In the genomic region with DNA sequence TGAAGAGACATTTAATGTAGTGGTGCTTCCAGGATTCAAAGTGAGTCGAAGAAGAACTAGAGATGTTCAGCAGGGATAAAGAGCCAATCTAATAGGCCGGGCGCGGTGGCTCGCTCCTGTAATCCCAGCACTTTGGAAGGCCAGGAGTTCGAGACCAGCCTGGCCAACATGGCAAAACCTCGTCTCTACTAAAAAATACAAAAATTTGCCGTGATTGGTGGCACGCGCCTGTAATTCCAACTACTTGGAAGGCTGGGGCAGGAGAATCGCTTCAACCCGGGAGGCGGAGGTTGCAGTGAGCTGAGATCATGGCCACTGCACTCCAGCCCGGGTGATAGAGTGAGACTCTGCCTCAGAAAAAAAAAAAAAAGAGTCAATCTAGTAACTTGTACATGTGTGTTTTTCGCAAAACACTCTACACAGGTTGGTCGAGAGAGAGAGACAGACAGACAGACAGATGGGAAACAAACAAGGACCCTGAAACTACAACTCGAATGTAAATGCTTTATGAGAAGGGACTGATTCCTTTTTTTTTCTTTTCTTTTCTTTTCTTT, we compare ENCODE assay signal across 8 cellular contexts. TPM values are rescaled to one million over a fixed set of nuclear protein-coding genes. Genes with fewer than 3 reads are reported as not detected.
DNase-seq lines count a peak whose midpoint lies in the region; ATAC-seq and TF ChIP-seq lines count a peak whose summit lies in the region.

No MANE protein-coding gene starts in this region.

- peak overlapping the region; percentile 97 for H3K4me3 ChIP-seq in DOHH2 (ENCODE audit: low read length)
- H3K4me3 ChIP-seq in SJCRH30: peak overlapping the region; percentile 83
- peak overlapping the region; percentile 62 to 94 (median 78) for H3K4me3 ChIP-seq in esophagus squamous epithelium
- H3K4me3 ChIP-seq in trophoblast cell (ENCODE audit: low read depth, low read length): peak overlapping the region; percentile 93

- no peak for TF ChIP-seq POLR2A in esophagus squamous epithelium (IDR thresholded peaks at IDR 0.05)

- H3K36me3 ChIP-seq in DOHH2 (ENCODE audit: control insufficient read depth, low read length) (peaks cover 6% of the 10 kb centered on the region), SJCRH30 (no peaks in the 10 kb centered on the region), esophagus squamous epithelium (peaks cover 0 to 32% (median 0%) of the 10 kb centered on the region in 3 donors), trophoblast cell (ENCODE audit: control insufficient read depth in 1 of 2, insufficient read depth in 2 of 2, low read length in 2 of 2) (peaks cover 3 to 7% of the 10 kb centered on the region in 2 experiments)

- H3K27ac ChIP-seq in DOHH2 (ENCODE audit: low read depth, low read length) (peak overlapping the region; percentile 38), SJCRH30 (peak overlapping the region; percentile 21; the same call in 1 of the 2 replicates), esophagus squamous epithelium (peak overlapping the region; percentile 73 to 96 (median 90)), trophoblast cell (ENCODE audit: low read depth, low read length) (peak overlapping the region; percentile 89)

- H3K4me1 ChIP-seq in DOHH2 (ENCODE audit: control insufficient read depth, low read length): peaks cover 21% of the 10 kb centered on the region
- peaks cover 14% of the 10 kb centered on the region; the same call in 1 of the 2 replicates for H3K4me1 ChIP-seq in SJCRH30
- peaks cover 13 to 43% (median 15%) of the 10 kb centered on the region in 3 donors for H3K4me1 ChIP-seq in esophagus squamous epithelium
- H3K4me1 ChIP-seq in trophoblast cell (ENCODE audit: control insufficient read depth in 1 of 2, insufficient read depth in 2 of 2, low read length in 2 of 2): peaks cover 17 to 22% of the 10 kb centered on the region in 2 experiments

- H3K23ac ChIP-seq in trophoblast cell (ENCODE audit: low read length): no peak overlapping the region

- H3F3A ChIP-seq in DOHH2 (ENCODE audit: control insufficient read depth, insufficient read depth): no peaks in the 10 kb centered on the region

- peak overlapping the region; percentile 28 for H2BK12ac ChIP-seq in trophoblast cell (ENCODE audit: low read length)

- H4K8ac ChIP-seq in trophoblast cell (ENCODE audit: low read depth, low read length): peak overlapping the region; percentile 79

- no peaks in the 10 kb centered on the region for H3K27me3 ChIP-seq in DOHH2 (ENCODE audit: control insufficient read depth, low read length)
- H3K27me3 ChIP-seq in SJCRH30: no peaks in the 10 kb centered on the region
- H3K27me3 ChIP-seq in esophagus squamous epithelium: no peaks in the 10 kb centered on the region
- H3K27me3 ChIP-seq in trophoblast cell (ENCODE audit: insufficient read depth, low read length): no peaks in the 10 kb centered on the region

- TF ChIP-seq CTCF in DOHH2 (IDR thresholded peaks at IDR 0.05; ENCODE audit: low read depth, low read length, poor library complexity, severe bottlenecking) (no peak), esophagus squamous epithelium (IDR thresholded peaks at IDR 0.05) (no peak)

- peak overlapping the region; percentile 57 for H3K14ac ChIP-seq in trophoblast cell (ENCODE audit: low read length)

- ATAC-seq in GM18520 (IDR thresholded peaks at IDR 0.05; ENCODE audit: unreplicated experiment): no peak

- whole genome bisulfite sequencing in esophagus squamous epithelium, 2 donors: 35 to 48% methylated on average over 17 of the region's 17 CpGs
- WGBS in trophoblast cell (ENCODE audit: extremely low coverage, insufficient coverage, insufficient read length): no CpG with 5 or more reads among the region's 17 CpGs

- peak overlapping the region; percentile 47 for H2AK5ac ChIP-seq in trophoblast cell (ENCODE audit: low read length)

- H3K18ac ChIP-seq in trophoblast cell (ENCODE audit: low read length): peak overlapping the region; percentile 29

- H4K20me1 ChIP-seq in DOHH2 (ENCODE audit: control insufficient read depth, insufficient read depth, low read depth, low read length): no peaks in the 10 kb centered on the region

- peaks cover 25% of the 10 kb centered on the region for H3K79me1 ChIP-seq in trophoblast cell (ENCODE audit: low read length)

- peak overlapping the region; percentile 69 for H4K12ac ChIP-seq in trophoblast cell (ENCODE audit: low read depth, low read length)

- H3K9me3 ChIP-seq in DOHH2 (ENCODE audit: control insufficient read depth, insufficient read depth, low read length) (no peaks in the 10 kb centered on the region), SJCRH30 (replicated peaks) (no peaks in the 10 kb centered on the region), esophagus squamous epithelium (no peaks in the 10 kb centered on the region), trophoblast cell (ENCODE audit: insufficient read depth, low read depth, low read length) (no peaks in the 10 kb centered on the region)

- H2AFZ ChIP-seq in trophoblast cell (ENCODE audit: insufficient read depth, low read length, poor library complexity): peak overlapping the region; percentile 45

- H3K9ac ChIP-seq in trophoblast cell (ENCODE audit: low read length): no peak overlapping the region

- H3K79me2 ChIP-seq in DOHH2 (ENCODE audit: control insufficient read depth, low read length): peaks cover 18% of the 10 kb centered on the region
- peaks cover 2% of the 10 kb centered on the region for H3K79me2 ChIP-seq in trophoblast cell (ENCODE audit: control insufficient read depth, insufficient read depth, low read length, poor library complexity)

- in situ Hi-C loops in ACHN (cut with HindIII; ENCODE audit: low pct_ligation_motif_present, low pct_unique_long_range_greater_than_20kb, low sequenced_read_pairs): no loop called here

- no peaks in the 10 kb centered on the region for H3K9me2 ChIP-seq in DOHH2 (replicated peaks; ENCODE audit: control insufficient read depth, low read length)

- H3K4ac ChIP-seq in trophoblast cell (ENCODE audit: low read depth, low read length): peak overlapping the region; percentile 60

- peak overlapping the region; percentile 84 for H3K4me2 ChIP-seq in DOHH2 (ENCODE audit: low read length)
- peak overlapping the region; percentile 80 for H3K4me2 ChIP-seq in trophoblast cell (ENCODE audit: low read length)

- H4K91ac ChIP-seq in trophoblast cell (ENCODE audit: low read depth, low read length): peak overlapping the region; percentile 76

- H2BK120ac ChIP-seq in trophoblast cell (ENCODE audit: insufficient read depth, low read length, poor library complexity): peak overlapping the region; percentile 46

- no peak for DNase-seq in SJCRH30
- DNase-seq in esophagus squamous epithelium (lab: John Stamatoyannopoulos, UW): no peak
- no peak for DNase-seq in trophoblast cell
- no peak for DNase-seq in NCI-H1930 (lab: John Stamatoyannopoulos, UW)
- DNase-seq in ACHN: no peak
- DNase-seq in GDM1 (lab: John Stamatoyannopoulos, UW): no peak

- intact Hi-C loops in esophagus squamous epithelium (cut with DNase I): loop anchor here (5.0 kb wide), 1 partner anchor 83 kb away; no protein-coding TSS in a partner anchor

- H2BK5ac ChIP-seq in trophoblast cell (ENCODE audit: low read depth, low read length, poor library complexity): peak overlapping the region; percentile 77

RNA-seq across cellular contexts. Expression of a gene that starts 0.8 kb away (rescaled TPM):
- 20.8 and 22.3 TPM in 2 replicates for total RNA-seq in SJCRH30 (2014; rRNA removed; shearing (Covaris generic))
- 10 to 100 TPM; 23.1 to 41.0 (median 26.1) TPM for total RNA-seq in esophagus squamous epithelium
- 21.2 and 23.5 TPM in 2 replicates for polyA plus RNA-seq in trophoblast cell (2013)

RNA-seq across cellular contexts. Expression of a gene that starts 4.7 kb away (rescaled TPM):
- total RNA-seq in SJCRH30 (2014; rRNA removed; shearing (Covaris generic)): 0.08 TPM in 1 of 2 replicates, not detected in the other
- total RNA-seq in esophagus squamous epithelium: 10 to 100 TPM in 2 of 4 donors, 1 to 10 TPM in 2; 1.5 to 45.2 (median 12.8) TPM
- 27.9 and 32.3 TPM in 2 replicates for polyA plus RNA-seq in trophoblast cell (2013)

RNA-seq across cellular contexts. Expression of a gene that starts 19.3 kb away (rescaled TPM):
- total RNA-seq in SJCRH30 (2014; rRNA removed; shearing (Covaris generic)): 1.3 and 1.5 TPM in 2 replicates
- under 1 TPM in 2 of 4 donors, not detected in 2; 0.40 to 0.95 TPM for total RNA-seq in esophagus squamous epithelium
- polyA plus RNA-seq in trophoblast cell (2013): 7.7 and 7.9 TPM in 2 replicates

RNA-seq across cellular contexts. Expression of a gene that starts 28.7 kb away (rescaled TPM):
- 34.3 and 39.2 TPM in 2 replicates for total RNA-seq in SJCRH30 (2014; rRNA removed; shearing (Covaris generic))
- total RNA-seq in esophagus squamous epithelium: 10 to 100 TPM in 2 of 4 donors, 1 to 10 TPM in 2; 3.8 to 12.9 (median 8.6) TPM
- 22.3 and 22.9 TPM in 2 replicates for polyA plus RNA-seq in trophoblast cell (2013)

RNA-seq across cellular contexts. Expression of a gene that starts 30.4 kb away (rescaled TPM):
- total RNA-seq in SJCRH30 (2014; rRNA removed; shearing (Covaris generic)): 129 and 132 TPM in 2 replicates
- total RNA-seq in esophagus squamous epithelium: 10 to 100 TPM; 39.8 to 53.7 (median 45.0) TPM
- polyA plus RNA-seq in trophoblast cell (2013): 225 and 252 TPM in 2 replicates

Comparison
In these comparisons a context has a peak if more than half of its experiments do, and no peak if none do; other contexts are left out.
1. H3K27ac ChIP-seq: peak in every context shown above with its lines; median percentile 90 in esophagus squamous epithelium; 89 in trophoblast cell; 38 in DOHH2; 21 in SJCRH30.